Comparison of ENCODE assay signal across 8 cellular contexts in genomic region chr2:197168705-197169104, GRCh38.
A peak's percentile ranks its signal among the peaks of the same experiment; 100 is the strongest.
DNase-seq lines count a peak whose midpoint lies in the region; ATAC-seq, FAIRE-seq and TF ChIP-seq lines count a peak whose summit lies in the region.

No MANE protein-coding gene starts in this region.

- no peak overlapping the region for H3K4ac ChIP-seq in H1 (replicated peaks; ENCODE audit: insufficient read length, low read depth, low read length)

- TF ChIP-seq POLR2A in H1 (IDR thresholded peaks at IDR 0.05; ENCODE audit: control extremely low read depth in 1 of 2, low read depth in 2 of 2, low read length in 2 of 2) = no peak

- H2AK5ac ChIP-seq in H1 (ENCODE audit: low read depth, low read length) = no peak overlapping the region

- H3K27me3 ChIP-seq in H1 (replicated peaks in 1 of 4; ENCODE audit: control insufficient read depth in 3 of 4, extremely low read depth in 1 of 4, insufficient read depth in 3 of 4, low read length in 3 of 4) = 0 out of 7 replicates have a peak, but pooled peaks cover 0 to 4% (median 0%) of the 10 kb centered on the region in 4 experiments

- no peak overlapping the region for H2BK120ac ChIP-seq in H1 (replicated peaks; ENCODE audit: low read depth, low read length)

- no peak overlapping the region for H3K9ac ChIP-seq in H1 (replicated peaks in 1 of 4; ENCODE audit: extremely low read depth in 1 of 4, low read depth in 3 of 4, low read length in 3 of 4)

- no peak overlapping the region for H2BK15ac ChIP-seq in H1 (ENCODE audit: low read length)

- peak; percentile 84 to 96 (median 96) for TF ChIP-seq CTCF in H1 (IDR thresholded peaks at IDR 0.05; ENCODE audit: control extremely low read depth in 1 of 3, insufficient read depth in 1 of 3, low read depth in 1 of 3, low read length in 3 of 3)

- DNase-seq in NK-92 treated with Interleukin-12 subunit alpha and Interleukin-12 subunit beta, amount 100 ng/mL, for 24 hours (lab: John Stamatoyannopoulos, UW) = peak; percentile 31
- no peak for DNase-seq in NK-92 (lab: John Stamatoyannopoulos, UW; ENCODE audit: unreplicated experiment)
- peak; percentile 65 for DNase-seq in NCI-H2227 treated with DMSO at 0.1 percent for 48 hours (lab: John Stamatoyannopoulos, UW)
- peak; percentile 84 for DNase-seq in activated CD4-positive, alpha-beta memory T cell treated with anti-CD3 and anti-CD28 coated beads for 36 hours
- peak in 1 of 2 experiments; percentile 87 for DNase-seq in H1 (ENCODE audit: low read depth in 1 of 2, low spot score in 2 of 2)
- DNase-seq in naive B cell = peak; percentile 57
- DNase-seq in stimulated activated effector memory CD8-positive, alpha-beta T cell treated with anti-CD3 and anti-CD28 coated beads, Interleukin-12 subunit alpha, Interleukin-12 subunit beta, amount 100 ng/mL, for 72 hours (ENCODE audit: low spot score in 2 of 2) = peak; percentile 47 to 82

- no peak overlapping the region for H3K56ac ChIP-seq in H1 (replicated peaks; ENCODE audit: insufficient read length, low read depth, low read length)

- no peaks in the 10 kb centered on the region for H3K27me3 Mint-ChIP-seq in activated CD4-positive, alpha-beta memory T cell treated with anti-CD3 and anti-CD28 coated beads for 36 hours
- no peaks in the 10 kb centered on the region for H3K27me3 Mint-ChIP-seq in naive B cell

- H3K4me1 ChIP-seq in H1 (replicated peaks in 1 of 4; ENCODE audit: control insufficient read depth in 3 of 4, insufficient read depth in 4 of 4, low read length in 3 of 4) = peaks cover 3 to 10% (median 8%) of the 10 kb centered on the region in 4 experiments; a peak in 4 of 7 replicates

- H4K5ac ChIP-seq in H1 (ENCODE audit: insufficient read length, low read depth, low read length) = no peak overlapping the region

- no peak overlapping the region for H3K4me2 ChIP-seq in H1 (ENCODE audit: insufficient read depth in 1 of 2, low read depth in 2 of 2, low read length in 2 of 2)

- H3K79me1 ChIP-seq in H1 (ENCODE audit: low read depth, low read length) = no peaks in the 10 kb centered on the region

- no peak overlapping the region for H4K91ac ChIP-seq in H1 (replicated peaks; ENCODE audit: insufficient read length, low read length)

- FAIRE-seq in H1 (lab: Jason Lieb, UNC) = peak; percentile 99

- no peak overlapping the region for H3K23ac ChIP-seq in H1 (ENCODE audit: insufficient read length)

- no peaks in the 10 kb centered on the region for H3K36me3 ChIP-seq in H1 (ENCODE audit: control insufficient read depth in 2 of 4, insufficient read depth in 4 of 4, low read length in 3 of 4)

- H3K18ac ChIP-seq in H1 (ENCODE audit: extremely low read depth, low read length) = no peak overlapping the region

- no peak overlapping the region for H2BK12ac ChIP-seq in H1 (ENCODE audit: low read depth, low read length)

- peak; percentile 90 for ATAC-seq in HG02759 (IDR thresholded peaks at IDR 0.05; ENCODE audit: unreplicated experiment)
- ATAC-seq in naive B cell (ENCODE audit: low read depth in 2 of 2) = peak; percentile 86
- ATAC-seq in stimulated activated effector memory CD8-positive, alpha-beta T cell treated with anti-CD3 and anti-CD28 coated beads, Interleukin-12 subunit alpha, Interleukin-12 subunit beta, amount 100 ng/mL, for 72 hours = peak; percentile 91

- H3K9me3 ChIP-seq in H1 (ENCODE audit: insufficient read depth in 2 of 2, low read depth in 1 of 2, low read length in 1 of 2) = no peaks in the 10 kb centered on the region

- no peak overlapping the region for H3K27ac ChIP-seq in H1 (ENCODE audit: low read depth, low read length)

- WGBS in H1 (ENCODE audit: extremely low coverage in 1 of 2, insufficient coverage in 1 of 2, insufficient read length in 1 of 2, insufficient replicate concordance in 2 of 2, low coverage in 1 of 2, low lambda C conversion rate in 2 of 2, missing lambda C conversion rate in 1 of 2), 2 experiments = 38% methylated on average over 5 of the region's 5 CpGs; no CpG with 5 or more reads in 1 of the 2 experiments

- no peak overlapping the region for H4K8ac ChIP-seq in H1 (ENCODE audit: extremely low read depth, insufficient read depth, low read length)

- no peak overlapping the region for H3K14ac ChIP-seq in H1 (ENCODE audit: insufficient read length)

- intact Hi-C loops in activated CD4-positive, alpha-beta memory T cell treated with anti-CD3 and anti-CD28 coated beads for 36 hours (cut with micrococcal nuclease) = loop anchor here (1.0 to 2.0 kb wide), 3 partner anchors 18 to 156 kb away; no protein-coding TSS in a partner anchor

- no peak overlapping the region for H3K4me3 ChIP-seq in H1 (ENCODE audit: extremely low read depth in 1 of 4, insufficient read depth in 2 of 4, low read depth in 3 of 4, low read length in 4 of 4)

- peak overlapping the region; percentile 73 for H3K27ac Mint-ChIP-seq in activated CD4-positive, alpha-beta memory T cell treated with anti-CD3 and anti-CD28 coated beads for 36 hours
- peak overlapping the region; percentile 77 to 94 (median 84) for H3K27ac Mint-ChIP-seq in naive B cell
- peak overlapping the region; percentile 43 for H3K27ac Mint-ChIP-seq in stimulated activated effector memory CD8-positive, alpha-beta T cell treated with anti-CD3 and anti-CD28 coated beads, Interleukin-12 subunit alpha, Interleukin-12 subunit beta, amount 100 ng/mL, for 72 hours

- H2AFZ ChIP-seq in H1 (ENCODE audit: low read length) = peak overlapping the region; percentile 48

- TF ChIP-seq EP300 in H1 (IDR thresholded peaks at IDR 0.05; ENCODE audit: borderline replicate concordance in 1 of 2, low read depth in 2 of 2, low read length in 2 of 2) = no peak

- no peaks in the 10 kb centered on the region for H3K9me3 Mint-ChIP-seq in activated CD4-positive, alpha-beta memory T cell treated with anti-CD3 and anti-CD28 coated beads for 36 hours
- H3K9me3 Mint-ChIP-seq in naive B cell = no peaks in the 10 kb centered on the region
- H3K9me3 Mint-ChIP-seq in stimulated activated effector memory CD8-positive, alpha-beta T cell treated with anti-CD3 and anti-CD28 coated beads, Interleukin-12 subunit alpha, Interleukin-12 subunit beta, amount 100 ng/mL, for 72 hours = no peaks in the 10 kb centered on the region

- no peak overlapping the region for H2BK20ac ChIP-seq in H1 (ENCODE audit: low read length)

- H3K4me3 Mint-ChIP-seq in activated CD4-positive, alpha-beta memory T cell treated with anti-CD3 and anti-CD28 coated beads for 36 hours = no peak overlapping the region
- H3K4me3 Mint-ChIP-seq in naive B cell = peak overlapping the region in 5 of 8 donors; percentile 2 to 82 (median 43)
- H3K4me3 Mint-ChIP-seq in stimulated activated effector memory CD8-positive, alpha-beta T cell treated with anti-CD3 and anti-CD28 coated beads, Interleukin-12 subunit alpha, Interleukin-12 subunit beta, amount 100 ng/mL, for 72 hours = no peak overlapping the region

- no peaks in the 10 kb centered on the region; the same call in 1 of the 2 replicates for H3K23me2 ChIP-seq in H1 (ENCODE audit: low read depth, low read length)

- H3K79me2 ChIP-seq in H1 (ENCODE audit: control insufficient read depth in 1 of 2, insufficient read depth in 2 of 2, low read length in 2 of 2) = no peaks in the 10 kb centered on the region

- no peak overlapping the region for H2BK5ac ChIP-seq in H1 (ENCODE audit: low read depth, low read length)

- H3K4me1 Mint-ChIP-seq in activated CD4-positive, alpha-beta memory T cell treated with anti-CD3 and anti-CD28 coated beads for 36 hours (ENCODE audit: low read depth) = peaks cover 72% of the 10 kb centered on the region
- peaks cover 51 to 84% (median 77%) of the 10 kb centered on the region in 3 donors for H3K4me1 Mint-ChIP-seq in naive B cell
- peaks cover 48% of the 10 kb centered on the region for H3K4me1 Mint-ChIP-seq in stimulated activated effector memory CD8-positive, alpha-beta T cell treated with anti-CD3 and anti-CD28 coated beads, Interleukin-12 subunit alpha, Interleukin-12 subunit beta, amount 100 ng/mL, for 72 hours

- H3K36me3 Mint-ChIP-seq in activated CD4-positive, alpha-beta memory T cell treated with anti-CD3 and anti-CD28 coated beads for 36 hours = peaks cover 4% of the 10 kb centered on the region
- peaks cover 5 to 15% of the 10 kb centered on the region in 2 donors for H3K36me3 Mint-ChIP-seq in naive B cell
- peaks cover 16% of the 10 kb centered on the region for H3K36me3 Mint-ChIP-seq in stimulated activated effector memory CD8-positive, alpha-beta T cell treated with anti-CD3 and anti-CD28 coated beads, Interleukin-12 subunit alpha, Interleukin-12 subunit beta, amount 100 ng/mL, for 72 hours

- POLR2A ChIA-PET in activated CD4-positive, alpha-beta memory T cell treated with anti-CD3 and anti-CD28 coated beads for 36 hours (lab: Charles Lee) = interaction anchor here (1.1 kb wide), 2 partner anchors 8 to 55 kb away, joined by 3 to 5 read pairs; no protein-coding TSS in a partner anchor
- POLR2A ChIA-PET in H1 (lab: Charles Lee; ENCODE audit: partially characterized antibody) = interaction anchor here (2.4 kb wide), 1 partner anchor 55 kb away, joined by 7 read pairs; no protein-coding TSS in a partner anchor

- CTCF ChIA-PET in activated CD4-positive, alpha-beta memory T cell treated with anti-CD3 and anti-CD28 coated beads for 36 hours (lab: Charles Lee) = interaction anchor here (0.7 to 6.4 kb wide), 38 partner anchors 9 to 315 kb away, joined by 3 to 134 read pairs (median 5); no protein-coding TSS in a partner anchor
- CTCF ChIA-PET in H1 (lab: Charles Lee; ENCODE audit: partially characterized antibody) = interaction anchor here (0.5 to 6.7 kb wide), 53 partner anchors 10 to 1636 kb away, joined by 3 to 110 read pairs (median 5); no protein-coding TSS in a partner anchor

- no peaks in the 10 kb centered on the region for H4K20me1 ChIP-seq in H1 (replicated peaks in 1 of 2; ENCODE audit: control insufficient read depth in 1 of 2, insufficient read depth in 2 of 2, low read length in 2 of 2)

- TF ChIP-seq RAD21 in H1 (IDR thresholded peaks at IDR 0.05 in 1 of 2, conservative IDR thresholded peaks at IDR 0.05 in 1 of 2; ENCODE audit: low read depth in 2 of 2, low read length in 2 of 2) = peak; percentile 90 to 92

TF ChIP-seq in H1, 55 proteins besides CTCF, POLR2A, EP300 and RAD21 (continues in another document):
- TF ChIP-seq ASH2L (IDR thresholded peaks at IDR 0.05; ENCODE audit: low read length) (no peak), CREB1 (IDR thresholded peaks at IDR 0.05) (peak; percentile 72), JUND (IDR thresholded peaks at IDR 0.05; ENCODE audit: low read length) (0 out of 2 replicates have a peak, but pooled peaks have one; percentile 16), TEAD4 (IDR thresholded peaks at IDR 0.05; ENCODE audit: low read depth, low read length) (0 out of 2 replicates have a peak, but pooled peaks have one; percentile 9), YY1 (IDR thresholded peaks at IDR 0.05; ENCODE audit: low read depth, low read length) (peak; percentile 80; the same call in 1 of the 2 replicates), TCF12 (IDR thresholded peaks at IDR 0.05; ENCODE audit: low read depth, low read length) (no peak), E2F6 (IDR thresholded peaks at IDR 0.05) (no peak)

Comparison
In these comparisons a context has a peak if more than half of its experiments do, and no peak if none do; other contexts are left out.
1. H3K4me3 Mint-ChIP-seq: peak in naive B cell (5 of 8); none in activated CD4-positive, alpha-beta memory T cell treated with anti-CD3 and anti-CD28 coated beads for 36 hours (single experiment) and stimulated activated effector memory CD8-positive, alpha-beta T cell treated with anti-CD3 and anti-CD28 coated beads, Interleukin-12 subunit alpha, Interleukin-12 subunit beta, amount 100 ng/mL, for 72 hours (single experiment).
2. Peak in every context shown above with its lines, with median percentiles within 50 percentile points of each other: ATAC-seq and H3K27ac Mint-ChIP-seq.